1 cellular context compared by ENCODE assay signal in genomic region chr14:68938515-68939423, GRCh38.
TF ChIP-seq lines count a peak whose summit lies in the region.

No MANE protein-coding gene starts in this region.

TF ChIP-seq in HCT116, 20 proteins besides CTCF, POLR2A, EP300 and RAD21 (continued from another document):
- TF ChIP-seq ZBTB33 (IDR thresholded peaks at IDR 0.05; ENCODE audit: extremely low read depth, insufficient replicate concordance, low read length) (no peak), EZH2phosphoT487 (IDR thresholded peaks at IDR 0.05; ENCODE audit: borderline replicate concordance) (no peak), YY1 (IDR thresholded peaks at IDR 0.05; ENCODE audit: extremely low read depth, insufficient replicate concordance, low read depth, low read length) (no peak), EGR1 (IDR thresholded peaks at IDR 0.05; ENCODE audit: low read depth) (no peak), EZH2 (IDR thresholded peaks at IDR 0.05) (no peak), REST (IDR thresholded peaks at IDR 0.05; ENCODE audit: low read depth) (no peak), CEBPB (IDR thresholded peaks at IDR 0.05; ENCODE audit: low read depth) (no peak), CBX3 (IDR thresholded peaks at IDR 0.05; ENCODE audit: low read depth) (no peak), ZNF274 (IDR thresholded peaks at IDR 0.05; ENCODE audit: low read depth, low read length) (no peak), SIN3A (IDR thresholded peaks at IDR 0.05; ENCODE audit: low read depth) (no peak)
